Comparison of ENCODE assay signal across 2 cellular contexts in the genomic region with DNA sequence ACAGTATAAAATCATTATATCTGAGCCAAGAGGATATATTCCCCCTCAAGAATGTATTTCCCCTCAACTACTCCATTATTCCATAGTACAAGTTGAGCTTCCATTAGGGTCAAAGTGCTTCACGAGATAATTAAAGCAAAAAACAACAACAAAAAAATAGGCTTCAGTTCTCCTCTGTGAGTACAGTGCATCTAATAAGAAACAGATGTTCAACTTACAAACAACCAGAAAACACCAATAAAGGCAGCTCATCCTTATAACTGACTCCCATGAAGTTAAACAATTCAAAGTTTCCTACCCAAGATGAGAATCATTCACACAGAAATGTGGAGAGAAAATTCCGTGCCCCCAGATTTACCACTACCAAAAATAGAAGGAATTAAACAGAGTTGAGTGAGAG.
TF ChIP-seq lines count a peak whose summit lies in the region.

No MANE protein-coding gene starts in this region.

TF ChIP-seq in GM23338, 12 proteins besides CTCF, POLR2A, EP300 and RAD21:
- no peak for TF ChIP-seq POLR2AphosphoS5 (IDR thresholded peaks at IDR 0.05; ENCODE audit: low read depth)
- no peak for TF ChIP-seq EZH2 (IDR thresholded peaks at IDR 0.05; ENCODE audit: low read depth, unreplicated experiment)
- TF ChIP-seq ETS1 (IDR thresholded peaks at IDR 0.05): no peak
- TF ChIP-seq ZNF114 (CRISPR knock-in tag; IDR thresholded peaks at IDR 0.05): no peak
- TF ChIP-seq EZH2phosphoT487 (IDR thresholded peaks at IDR 0.05; ENCODE audit: unreplicated experiment): no peak
- TF ChIP-seq NANOG (IDR thresholded peaks at IDR 0.05; ENCODE audit: borderline replicate concordance): no peak
- no peak for TF ChIP-seq CREB1 (CRISPR knock-in tag; IDR thresholded peaks at IDR 0.05; ENCODE audit: low read depth)
- TF ChIP-seq JUNB (IDR thresholded peaks at IDR 0.05; ENCODE audit: unreplicated experiment): no peak
- no peak for TF ChIP-seq STAT1 (IDR thresholded peaks at IDR 0.05; ENCODE audit: unreplicated experiment)
- TF ChIP-seq ZNF462 (CRISPR knock-in tag; IDR thresholded peaks at IDR 0.05): no peak

TF ChIP-seq in H1, 55 proteins besides CTCF, POLR2A, EP300 and RAD21:
- TF ChIP-seq ATF3 (IDR thresholded peaks at IDR 0.05; ENCODE audit: insufficient read depth, low read depth, low read length): no peak
- TF ChIP-seq PHF8 (conservative IDR thresholded peaks at IDR 0.05; ENCODE audit: low read depth, low read length): no peak
- no peak for TF ChIP-seq MAX (IDR thresholded peaks at IDR 0.05)
- no peak for TF ChIP-seq CTBP2 (IDR thresholded peaks at IDR 0.05; ENCODE audit: borderline replicate concordance, insufficient read depth, insufficient read length, low read length)
- no peak for TF ChIP-seq JUND (IDR thresholded peaks at IDR 0.05; ENCODE audit: low read length)
- no peak for TF ChIP-seq RNF2 (IDR thresholded peaks at IDR 0.05; ENCODE audit: borderline replicate concordance, low read depth, low read length, missing control alignments, poor library complexity, severe bottlenecking)
- no peak for TF ChIP-seq KDM5A (IDR thresholded peaks at IDR 0.05; ENCODE audit: low read length)
- no peak for TF ChIP-seq SP1 (IDR thresholded peaks at IDR 0.05; ENCODE audit: low read depth, low read length)
- no peak for TF ChIP-seq YY1 (IDR thresholded peaks at IDR 0.05; ENCODE audit: low read depth, low read length)
- no peak for TF ChIP-seq CEBPB (IDR thresholded peaks at IDR 0.05; ENCODE audit: low read depth, low read length)
- no peak for TF ChIP-seq SRF (IDR thresholded peaks at IDR 0.05; ENCODE audit: low read depth, low read length)
- TF ChIP-seq TAF1 (IDR thresholded peaks at IDR 0.05; ENCODE audit: low read depth, low read length): no peak
- no peak for TF ChIP-seq SP4 (IDR thresholded peaks at IDR 0.05; ENCODE audit: low read length)
- TF ChIP-seq TAF7 (optimal IDR thresholded peaks at IDR 0.05; ENCODE audit: borderline replicate concordance, low read depth, low read length): no peak
- no peak for TF ChIP-seq HDAC2 (IDR thresholded peaks at IDR 0.05; ENCODE audit: borderline replicate concordance in 1 of 2, low read depth in 2 of 2, low read length in 2 of 2)
- TF ChIP-seq BRCA1 (IDR thresholded peaks at IDR 0.05; ENCODE audit: low read depth, low read length): no peak
- no peak for TF ChIP-seq GTF2F1 (IDR thresholded peaks at IDR 0.05; ENCODE audit: borderline replicate concordance, low read depth, low read length)
TF ChIP-seq in H1: peak in this region for 0.
